Comparison of ENCODE assay signal across 20 cellular contexts in the genomic region with DNA sequence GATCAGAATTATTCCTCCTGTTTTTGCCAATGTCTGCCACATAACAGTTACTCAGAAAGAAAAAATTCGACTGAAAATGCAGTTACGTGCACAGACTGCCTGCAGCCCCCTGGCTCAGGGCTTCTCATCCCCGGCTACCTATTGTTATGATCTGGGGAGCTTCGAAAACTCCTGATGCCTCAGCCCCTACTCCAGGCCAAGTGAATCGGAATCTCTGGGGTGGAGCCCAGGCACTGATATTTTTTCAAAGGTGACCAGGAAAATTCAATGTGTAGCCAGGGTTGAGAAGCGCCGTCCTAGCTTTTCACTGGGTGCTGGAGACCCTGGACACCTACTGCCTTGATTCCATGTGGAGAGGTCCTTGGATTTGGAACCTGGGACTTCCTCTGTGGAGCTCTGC. TPM values are rescaled to one million over a fixed set of nuclear protein-coding genes. Genes with fewer than 3 reads are reported as not detected.
A peak's percentile ranks its signal among the peaks of the same experiment; 100 is the strongest.
DNase-seq lines count a peak whose midpoint lies in the region; ATAC-seq and TF ChIP-seq lines count a peak whose summit lies in the region.
"Had no signal": no experiment of that assay in that cellular context is flagged by ENCODE, and none has a peak within 500 bp of the region (broad histone marks: within the 10 kb centered on the region; RNA-seq: fewer than 3 reads in every experiment).

No MANE protein-coding gene starts in this region.

- no peak for TF ChIP-seq CTCF in Loucy (conservative IDR thresholded peaks at IDR 0.05; ENCODE audit: low read length)
- TF ChIP-seq CTCF in coronary artery (IDR thresholded peaks at IDR 0.05), result no peak
- TF ChIP-seq CTCF in foreskin fibroblast (IDR thresholded peaks at IDR 0.05; ENCODE audit: low read depth, low read length), result no peak

- ATAC-seq in activated naive CD4-positive, alpha-beta T cell treated with anti-CD3 and anti-CD28 coated beads, Interleukin-2, amount 50 U/mL, for 72 hours, result no peak
- ATAC-seq: A549, HepG2 had no signal

- H4K91ac ChIP-seq in neuronal stem cell (ENCODE audit: low read depth, low read length, poor library complexity), result no peak overlapping the region

- no peaks in the 10 kb centered on the region for H3K27me3 Mint-ChIP-seq in activated naive CD4-positive, alpha-beta T cell treated with anti-CD3 and anti-CD28 coated beads, Interleukin-2, amount 50 U/mL, for 24 hours
- H3K27me3 Mint-ChIP-seq: CD4-positive, alpha-beta memory T cell had no signal

- no peak overlapping the region for H3K4me3 ChIP-seq in Loucy (ENCODE audit: low read length, poor library complexity, severe bottlenecking)
- no peak overlapping the region for H3K4me3 ChIP-seq in coronary artery
- H3K4me3 ChIP-seq in neuronal stem cell (ENCODE audit: low read length in 2 of 2), result no peak overlapping the region
- H3K4me3 ChIP-seq in foreskin fibroblast (ENCODE audit: low read depth in 1 of 2, low read length in 2 of 2), result no peak overlapping the region
- H3K4me3 ChIP-seq: A549, HAP-1 had no signal

- peaks cover 89% of the 10 kb centered on the region for H3K4me1 ChIP-seq in Loucy (ENCODE audit: insufficient read depth, low read length, poor library complexity, severe bottlenecking)
- peaks cover 0 to 5% of the 10 kb centered on the region in 2 donors for H3K4me1 ChIP-seq in neuronal stem cell (ENCODE audit: control insufficient read depth in 2 of 2, insufficient read depth in 1 of 2, low read depth in 1 of 2, low read length in 2 of 2)
- H3K4me1 ChIP-seq: A549, HAP-1 had no signal

- no peaks in the 10 kb centered on the region for H3K79me1 ChIP-seq in neuronal stem cell (ENCODE audit: low read depth, low read length)

- H2BK15ac ChIP-seq in neuronal stem cell (ENCODE audit: low read length), result no peak overlapping the region

- H4K20me1 ChIP-seq in Loucy (ENCODE audit: insufficient read depth, low read length, poor library complexity, severe bottlenecking), result no peaks in the 10 kb centered on the region

- no peak overlapping the region for H2AK5ac ChIP-seq in neuronal stem cell (ENCODE audit: low read depth, low read length)

- no peak overlapping the region for H2BK5ac ChIP-seq in neuronal stem cell (ENCODE audit: low read length)

- H3K36me3 Mint-ChIP-seq in activated naive CD4-positive, alpha-beta T cell treated with anti-CD3 and anti-CD28 coated beads, Interleukin-2, amount 50 U/mL, for 24 hours, result peaks cover 2% of the 10 kb centered on the region
- H3K36me3 Mint-ChIP-seq in activated naive CD4-positive, alpha-beta T cell treated with anti-CD3 and anti-CD28 coated beads, Interleukin-2, amount 50 U/mL, for 72 hours, result no peaks in the 10 kb centered on the region

- H3K14ac ChIP-seq in neuronal stem cell (ENCODE audit: low read length), result no peak overlapping the region

- no peak overlapping the region for H2BK120ac ChIP-seq in neuronal stem cell (ENCODE audit: low read depth, low read length)

- no peak overlapping the region for H4K8ac ChIP-seq in neuronal stem cell (ENCODE audit: low read depth, low read length)

- H3K4me3 Mint-ChIP-seq in activated naive CD4-positive, alpha-beta T cell treated with anti-CD3 and anti-CD28 coated beads, Interleukin-2, amount 50 U/mL, for 24 hours, result no peak overlapping the region
- H3K4me3 Mint-ChIP-seq: HFFc6 had no signal

- H3K4me2 ChIP-seq in Loucy (ENCODE audit: low read depth, low read length, poor library complexity, severe bottlenecking), result peak overlapping the region; percentile 3
- no peak overlapping the region for H3K4me2 ChIP-seq in neuronal stem cell (ENCODE audit: insufficient read depth, low read length, poor library complexity, severe bottlenecking)
- H3K4me2 ChIP-seq: A549 had no signal

- H3K27me3 ChIP-seq in Loucy (ENCODE audit: insufficient read depth, low read length, poor library complexity, severe bottlenecking), result no peaks in the 10 kb centered on the region
- H3K27me3 ChIP-seq in neuronal stem cell (ENCODE audit: control insufficient read depth in 3 of 3, insufficient read depth in 3 of 3, low read depth in 1 of 3, low read length in 3 of 3), result peaks cover 0 to 11% (median 0%) of the 10 kb centered on the region in 3 experiments
- H3K27me3 ChIP-seq: BE2C had no signal

- H3K79me2 ChIP-seq in Loucy (ENCODE audit: insufficient read depth, low read length), result no peaks in the 10 kb centered on the region

- H3K9me3 ChIP-seq in Loucy (ENCODE audit: insufficient read depth, low read depth, low read length) (no peaks in the 10 kb centered on the region), neuronal stem cell (replicated peaks in 1 of 2; ENCODE audit: control insufficient read depth in 2 of 2, insufficient read depth in 1 of 2, low read depth in 1 of 2, low read length in 2 of 2) (no peaks in the 10 kb centered on the region)
- H3K9me3 ChIP-seq: A549, BE2C, HAP-1 had no signal

- no peak for DNase-seq in activated naive CD4-positive, alpha-beta T cell treated with anti-CD3 and anti-CD28 coated beads, Interleukin-2, amount 50 U/mL, for 72 hours (ENCODE audit: low spot score in 2 of 2)
- DNase-seq in coronary artery (ENCODE audit: low spot score), result peak; percentile 67
- DNase-seq in neuronal stem cell (ENCODE audit: low spot score), result no peak
- DNase-seq in foreskin fibroblast, result no peak
- DNase-seq in stimulated activated naive CD4-positive, alpha-beta T cell (lab: John Stamatoyannopoulos, UW), result no peak
- no peak for DNase-seq in HCEC 1CT
- DNase-seq: BE2C; CD4-positive, alpha-beta memory T cell; COR-L47; DMS153; DMS79 treated with DMSO at 0.1 percent for 48 hours; GDM1; GOT3; HFFc6 had no signal

- H3K36me3 ChIP-seq in Loucy (ENCODE audit: insufficient read depth, low read length) (no peaks in the 10 kb centered on the region), neuronal stem cell (replicated peaks in 1 of 2; ENCODE audit: control insufficient read depth in 2 of 2, insufficient read depth in 2 of 2, low read length in 2 of 2) (no peaks in the 10 kb centered on the region)
- H3K36me3 ChIP-seq: BE2C, HAP-1 had no signal

- no peaks in the 10 kb centered on the region for H3K9me2 ChIP-seq in Loucy (replicated peaks; ENCODE audit: low read depth, low read length)

- no peak overlapping the region for H3K4ac ChIP-seq in neuronal stem cell (ENCODE audit: low read length)

- H2AFZ ChIP-seq in Loucy (ENCODE audit: low read length) (no peak overlapping the region), neuronal stem cell (ENCODE audit: low read length) (no peak overlapping the region)

- H3K27ac ChIP-seq in coronary artery (no peak overlapping the region), neuronal stem cell (replicated peaks; ENCODE audit: low read length) (no peak overlapping the region)
- H3K27ac ChIP-seq: A549, C4-2B had no signal

- H2BK12ac ChIP-seq in neuronal stem cell (ENCODE audit: low read length), result no peak overlapping the region

- no CpG with 5 or more reads among the region's 7 CpGs for WGBS in neuronal stem cell (ENCODE audit: extremely low coverage in 2 of 2, insufficient read length in 2 of 2, insufficient replicate concordance in 1 of 2), 2 donors

- peaks cover 82% of the 10 kb centered on the region for H3K4me1 Mint-ChIP-seq in activated naive CD4-positive, alpha-beta T cell treated with anti-CD3 and anti-CD28 coated beads, Interleukin-2, amount 50 U/mL, for 24 hours

- H3K9ac ChIP-seq in Loucy (ENCODE audit: low read depth, low read length, poor library complexity, severe bottlenecking) (peak overlapping the region; percentile 37), neuronal stem cell (ENCODE audit: low read depth, low read length, poor library complexity) (no peak overlapping the region)

- peak overlapping the region; percentile 62 for H3K27ac Mint-ChIP-seq in activated naive CD4-positive, alpha-beta T cell treated with anti-CD3 and anti-CD28 coated beads, Interleukin-2, amount 50 U/mL, for 24 hours
- no peak overlapping the region for H3K27ac Mint-ChIP-seq in activated naive CD4-positive, alpha-beta T cell treated with anti-CD3 and anti-CD28 coated beads, Interleukin-2, amount 50 U/mL, for 72 hours
- H3K27ac Mint-ChIP-seq: HFFc6 had no signal

- H3K9me3 Mint-ChIP-seq in activated naive CD4-positive, alpha-beta T cell treated with anti-CD3 and anti-CD28 coated beads, Interleukin-2, amount 50 U/mL, for 24 hours, result no peaks in the 10 kb centered on the region
- H3K9me3 Mint-ChIP-seq in activated naive CD4-positive, alpha-beta T cell treated with anti-CD3 and anti-CD28 coated beads, Interleukin-2, amount 50 U/mL, for 72 hours, result no peaks in the 10 kb centered on the region
- H3K9me3 Mint-ChIP-seq: CD4-positive, alpha-beta memory T cell had no signal

- H3F3A ChIP-seq in Loucy (ENCODE audit: low read depth), result peaks cover 10% of the 10 kb centered on the region

- no peak overlapping the region for H3K23ac ChIP-seq in neuronal stem cell (ENCODE audit: low read depth, low read length, poor library complexity)

- peak overlapping the region; percentile 21 for H3K18ac ChIP-seq in neuronal stem cell (ENCODE audit: low read length)

RNA-seq across cellular contexts. Expression of a gene that starts 8.5 kb away (rescaled TPM):
- total RNA-seq in activated naive CD4-positive, alpha-beta T cell treated with anti-CD3 and anti-CD28 coated beads, Interleukin-2, amount 50 U/mL, for 72 hours, result 1 to 10 TPM in 1 of 2 donors, under 1 TPM in 1; 0.19 to 1.5 TPM
- polyA plus RNA-seq in neuronal stem cell (2013, experiment 1 of 2), result 0.08 TPM
- 0.08 TPM for polyA plus RNA-seq in neuronal stem cell (2013, experiment 2 of 2)
- total RNA-seq: HFFc6 had no signal
